Comparison of ENCODE assay signal across 14 cellular contexts in the genomic region with DNA sequence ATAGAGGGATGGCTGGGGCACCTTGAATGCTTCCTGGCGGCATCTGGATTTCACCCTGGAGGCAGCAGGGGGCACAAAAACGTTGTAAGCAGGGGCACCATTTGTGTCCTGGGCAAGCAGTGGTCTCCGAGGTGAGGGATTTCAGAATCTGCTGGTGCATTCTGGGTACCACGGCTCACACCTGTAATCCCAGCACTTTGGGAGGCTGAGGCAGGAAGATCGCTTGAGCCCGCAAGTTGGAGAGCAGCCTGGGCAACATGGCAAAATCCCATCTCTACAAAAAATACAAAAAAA. TPM values are rescaled to one million over a fixed set of nuclear protein-coding genes. Genes with fewer than 3 reads are reported as not detected.
A peak's percentile ranks its signal among the peaks of the same experiment; 100 is the strongest.
DNase-seq lines count a peak whose midpoint lies in the region; ATAC-seq, FAIRE-seq and TF ChIP-seq lines count a peak whose summit lies in the region.
"Had no signal": no experiment of that assay in that cellular context is flagged by ENCODE, and none has a peak within 500 bp of the region (broad histone marks: within the 10 kb centered on the region; RNA-seq: fewer than 3 reads in every experiment).

No MANE protein-coding gene starts in this region.

- peaks cover 6% of the 10 kb centered on the region for H3K9me3 Mint-ChIP-seq in activated CD8-positive, alpha-beta memory T cell treated with anti-CD3 and anti-CD28 coated beads, Interleukin-2, amount 10 ng/mL, durations not matched to agents 7 days and 5 days (ENCODE audit: low read depth)
- H3K9me3 Mint-ChIP-seq in T-cell, result peaks cover 0 to 4% (median 0%) of the 10 kb centered on the region in 3 donors

- no peak for TF ChIP-seq CTCF in right lobe of liver (IDR thresholded peaks at IDR 0.05)
- no peak for TF ChIP-seq CTCF in suprapubic skin (IDR thresholded peaks at IDR 0.05)

- H3K4me3 ChIP-seq in right lobe of liver, result peak overlapping the region in 1 of 3 donors; percentile 25
- H3K4me3 ChIP-seq in suprapubic skin, result no peak overlapping the region
- H3K4me3 ChIP-seq: colonic mucosa, pancreas, PC-9 had no signal

- H3K4me1 ChIP-seq in right lobe of liver (peaks cover 2 to 39% (median 18%) of the 10 kb centered on the region in 4 donors), suprapubic skin (peaks cover 16% of the 10 kb centered on the region)

- H3K36me3 Mint-ChIP-seq in activated CD8-positive, alpha-beta memory T cell treated with anti-CD3 and anti-CD28 coated beads, Interleukin-2, amount 10 ng/mL, durations not matched to agents 7 days and 5 days, result peaks cover 20% of the 10 kb centered on the region
- H3K36me3 Mint-ChIP-seq in T-cell, result no peaks in the 10 kb centered on the region

- H3K27me3 Mint-ChIP-seq in activated CD8-positive, alpha-beta memory T cell treated with anti-CD3 and anti-CD28 coated beads, Interleukin-2, amount 10 ng/mL, durations not matched to agents 7 days and 5 days, result no peaks in the 10 kb centered on the region
- no peaks in the 10 kb centered on the region for H3K27me3 Mint-ChIP-seq in T-cell

- CTCF ChIA-PET in activated CD8-positive, alpha-beta memory T cell treated with anti-CD3 and anti-CD28 coated beads, Interleukin-2, amount 10 ng/mL, durations not matched to agents 7 days and 5 days (lab: Charles Lee), result interaction anchor here (0.9 to 3.3 kb wide), 11 partner anchors 9 to 189 kb away, joined by 3 to 14 read pairs (median 3); partner anchors contain the start of gene GRPEL1
- CTCF ChIA-PET in T-cell (lab: Charles Lee), result interaction anchor here (0.9 to 1.1 kb wide), 2 partner anchors 17 to 82 kb away, joined by 4 to 5 read pairs; partner anchors contain the start of gene TBC1D14 (in 1 of the 2)

- no peak for TF ChIP-seq EP300 in suprapubic skin (IDR thresholded peaks at IDR 0.05)

- ATAC-seq in activated CD8-positive, alpha-beta memory T cell treated with anti-CD3 and anti-CD28 coated beads, Interleukin-2, amount 10 ng/mL, durations not matched to agents 7 days and 5 days, result no peak
- ATAC-seq in T-cell (replicated peaks in 1 of 4), result no peak
- ATAC-seq in right lobe of liver, result no peak

- intact Hi-C loops in right lobe of liver (cut with DNase I), result no loop called here

- H3K27ac ChIP-seq in right lobe of liver (peak overlapping the region; percentile 10 to 87 (median 86)), suprapubic skin (peak overlapping the region; percentile 42)
- H3K27ac ChIP-seq: PC-9 had no signal

- H3K36me3 ChIP-seq in right lobe of liver, result no peaks in the 10 kb centered on the region
- H3K36me3 ChIP-seq in suprapubic skin, result no peaks in the 10 kb centered on the region
- H3K36me3 ChIP-seq: colonic mucosa, pancreas had no signal

- TF ChIP-seq POLR2A in right lobe of liver (IDR thresholded peaks at IDR 0.05), result no peak
- no peak for TF ChIP-seq POLR2A in suprapubic skin (IDR thresholded peaks at IDR 0.05)

- peaks cover 52% of the 10 kb centered on the region for H3K4me1 Mint-ChIP-seq in activated CD8-positive, alpha-beta memory T cell treated with anti-CD3 and anti-CD28 coated beads, Interleukin-2, amount 10 ng/mL, durations not matched to agents 7 days and 5 days
- peaks cover 29 to 40% (median 35%) of the 10 kb centered on the region in 3 donors for H3K4me1 Mint-ChIP-seq in T-cell

- FAIRE-seq in HTR-8/SVneo (lab: Jason Lieb, UNC), result no peak
- FAIRE-seq: pancreas had no signal

- H3K27me3 ChIP-seq in right lobe of liver (no peaks in the 10 kb centered on the region), suprapubic skin (no peaks in the 10 kb centered on the region)
- H3K27me3 ChIP-seq: colonic mucosa, pancreas had no signal

- 24% methylated on average over 4 of the region's 6 CpGs for WGBS in right lobe of liver (ENCODE audit: insufficient coverage, low coverage, low lambda C conversion rate, missing lambda C conversion rate)
- 64% methylated on average over 6 of the region's 6 CpGs for WGBS in suprapubic skin

- peak overlapping the region; percentile 96 for H3K27ac Mint-ChIP-seq in activated CD8-positive, alpha-beta memory T cell treated with anti-CD3 and anti-CD28 coated beads, Interleukin-2, amount 10 ng/mL, durations not matched to agents 7 days and 5 days
- H3K27ac Mint-ChIP-seq in T-cell, result peak overlapping the region; percentile 76 to 87

- DNase-seq in activated CD8-positive, alpha-beta memory T cell treated with anti-CD3 and anti-CD28 coated beads, Interleukin-2, amount 10 ng/mL, durations not matched to agents 7 days and 5 days, result no peak
- no peak for DNase-seq in activated CD8-positive, alpha-beta memory T cell treated with anti-CD3 and anti-CD28 coated beads for 24 hours
- no peak for DNase-seq in T-cell
- no peak for DNase-seq in right lobe of liver
- no peak for DNase-seq in suprapubic skin (ENCODE audit: low spot score in 2 of 2)
- DNase-seq in NCI-H2196 treated with DMSO at 0.1 percent for 48 hours (lab: John Stamatoyannopoulos, UW; ENCODE audit: unreplicated experiment), result no peak
- no peak for DNase-seq in putamen (ENCODE audit: low spot score)
- DNase-seq in HTR-8/SVneo (ENCODE audit: insufficient read length, low spot score), result no peak
- DNase-seq: activated CD4-positive, CD25-positive, alpha-beta regulatory T cell; NCI-H187; PC-9; SW 1271 had no signal

- POLR2A ChIA-PET in T-cell (lab: Charles Lee), result no interaction called here

- H3K9me3 ChIP-seq in right lobe of liver (no peaks in the 10 kb centered on the region), suprapubic skin (no peaks in the 10 kb centered on the region)
- H3K9me3 ChIP-seq: colonic mucosa, pancreas had no signal

- H3K4me3 Mint-ChIP-seq in activated CD8-positive, alpha-beta memory T cell treated with anti-CD3 and anti-CD28 coated beads, Interleukin-2, amount 10 ng/mL, durations not matched to agents 7 days and 5 days, result no peak overlapping the region
- peak overlapping the region in 1 of 3 donors; percentile 67 for H3K4me3 Mint-ChIP-seq in T-cell

RNA-seq across cellular contexts. Expression of gene TBC1D14, which starts 16.8 kb away (rescaled TPM):
- 10 to 100 TPM; 49.0 to 49.1 TPM for total RNA-seq in activated CD8-positive, alpha-beta memory T cell treated with anti-CD3 and anti-CD28 coated beads, Interleukin-2, amount 10 ng/mL, durations not matched to agents 7 days and 5 days
- 10 to 100 TPM; 44.2 to 73.8 (median 62.3) TPM for total RNA-seq in T-cell
- total RNA-seq in right lobe of liver, result 10 to 100 TPM; 14.1 to 34.8 (median 30.6) TPM
- 100 to 1,000 TPM in 2 of 4 donors, 10 to 100 TPM in 2; 55.0 to 111 (median 97.9) TPM for total RNA-seq in suprapubic skin
